Comparison of ENCODE assay signal across 9 cellular contexts in the genomic region with DNA sequence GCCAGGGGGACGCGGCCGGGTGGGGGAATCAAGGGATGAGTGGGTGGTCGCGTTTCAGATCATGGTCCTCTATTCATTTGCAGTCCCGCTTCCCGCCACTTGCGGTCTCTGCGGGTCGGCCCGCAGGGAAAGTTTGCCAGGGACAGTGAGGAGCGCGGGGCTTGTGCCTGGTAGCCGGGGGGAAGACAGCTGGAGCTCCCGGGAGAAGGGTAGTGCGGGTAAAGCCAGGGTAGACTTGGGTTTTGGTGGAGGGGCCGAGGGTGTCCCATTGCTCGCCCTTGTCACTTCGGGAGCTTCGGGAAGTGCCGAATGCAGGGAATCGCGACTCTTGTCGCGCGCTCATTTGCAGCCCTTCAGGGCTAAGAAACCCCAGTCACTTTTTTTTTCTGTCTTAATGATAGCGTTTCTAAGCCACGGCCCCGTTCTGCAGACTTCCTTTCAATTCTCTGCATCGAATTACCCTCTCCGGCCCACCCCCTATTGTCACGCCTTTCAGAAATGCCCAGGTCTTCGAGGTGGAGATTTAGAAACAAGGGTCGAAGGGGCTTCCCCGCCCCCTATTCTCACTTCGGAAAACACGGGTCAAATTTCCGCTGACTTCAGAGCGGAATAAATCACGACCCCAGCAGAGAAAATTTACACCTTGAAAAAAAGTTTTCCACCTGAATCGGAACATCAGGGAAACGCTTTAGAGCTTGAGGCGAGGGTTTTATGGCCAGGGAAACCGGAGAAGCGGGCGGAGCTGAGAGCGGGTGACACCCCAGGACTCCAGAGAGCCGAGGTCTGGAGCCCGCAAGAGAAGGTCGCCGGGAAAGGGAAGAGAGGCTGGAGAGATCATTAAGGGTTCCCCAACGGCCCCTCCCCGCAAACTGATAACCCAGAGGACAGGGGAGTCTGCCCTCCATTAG. TPM values are rescaled to one million over a fixed set of nuclear protein-coding genes. Genes with fewer than 3 reads are reported as not detected.
A peak's percentile ranks its signal among the peaks of the same experiment; 100 is the strongest.
DNase-seq lines count a peak whose midpoint lies in the region; ATAC-seq and TF ChIP-seq lines count a peak whose summit lies in the region.
"Had no signal": no experiment of that assay in that cellular context is flagged by ENCODE, and none has a peak within 500 bp of the region (broad histone marks: within the 10 kb centered on the region; RNA-seq: fewer than 3 reads in every experiment).

No MANE protein-coding gene starts in this region.

- CTCF ChIA-PET in activated naive CD4-positive, alpha-beta T cell treated with anti-CD3 and anti-CD28 coated beads, Interleukin-2, amount 10 ng/mL, durations not matched to agents 7 days and 5 days (lab: Charles Lee), result no interaction called here

- H3K27me3 Mint-ChIP-seq in activated naive CD4-positive, alpha-beta T cell treated with anti-CD3 and anti-CD28 coated beads, Interleukin-2, amount 10 ng/mL, durations not matched to agents 7 days and 5 days, result peaks cover 78% of the 10 kb centered on the region

- H3K9me3 Mint-ChIP-seq in activated naive CD4-positive, alpha-beta T cell treated with anti-CD3 and anti-CD28 coated beads, Interleukin-2, amount 10 ng/mL, durations not matched to agents 7 days and 5 days, result no peaks in the 10 kb centered on the region

- ATAC-seq in lower lobe of right lung, result peak; percentile 11 to 14
- no peak for ATAC-seq in GM21576 (IDR thresholded peaks at IDR 0.05; ENCODE audit: unreplicated experiment)

- H3K36me3 ChIP-seq in lower lobe of right lung (no peaks in the 10 kb centered on the region), vagina (no peaks in the 10 kb centered on the region)
- H3K36me3 ChIP-seq: SJSA1 had no signal

- TF ChIP-seq POLR2A in vagina (IDR thresholded peaks at IDR 0.05), result no peak

- H3K27ac Mint-ChIP-seq in activated naive CD4-positive, alpha-beta T cell treated with anti-CD3 and anti-CD28 coated beads, Interleukin-2, amount 10 ng/mL, durations not matched to agents 7 days and 5 days, result no peak overlapping the region

- H3K4me3 ChIP-seq in astrocyte of the spinal cord (ENCODE audit: low read depth, low read length) (peak overlapping the region; percentile 43), lower lobe of right lung (peak overlapping the region; percentile 57), vagina (peak overlapping the region; percentile 40 to 41)

- peak overlapping the region; percentile 69 for H3K4me3 Mint-ChIP-seq in activated naive CD4-positive, alpha-beta T cell treated with anti-CD3 and anti-CD28 coated beads, Interleukin-2, amount 10 ng/mL, durations not matched to agents 7 days and 5 days

- peaks cover 28% of the 10 kb centered on the region for H3K4me1 ChIP-seq in lower lobe of right lung
- peaks cover 28% of the 10 kb centered on the region for H3K4me1 ChIP-seq in vagina
- H3K4me1 ChIP-seq: SJSA1 had no signal

- no peak for DNase-seq in activated naive CD4-positive, alpha-beta T cell treated with anti-CD3 and anti-CD28 coated beads, Interleukin-2, amount 10 ng/mL, durations not matched to agents 7 days and 5 days
- no peak for DNase-seq in activated naive CD4-positive, alpha-beta T cell treated with anti-CD3 and anti-CD28 coated beads, Interleukin-2, amount 50 U/mL, for 16 hours
- DNase-seq in astrocyte of the spinal cord (ENCODE audit: low read depth, low spot score), result peak; percentile 13
- DNase-seq in lower lobe of right lung, result no peak
- DNase-seq in vagina (ENCODE audit: extremely low spot score in 2 of 2), result no peak
- no peak for DNase-seq in epidermal melanocyte (ENCODE audit: insufficient read length, low spot score)
- no peak for DNase-seq in hepatic stellate cell (ENCODE audit: low spot score)

- intact Hi-C loops in lower lobe of right lung (cut with DNase I), result no loop called here
- intact Hi-C loops in vagina (cut with DNase I), result no loop called here

- peaks cover 45% of the 10 kb centered on the region for H3K27me3 ChIP-seq in lower lobe of right lung (ENCODE audit: low read depth)
- no peaks in the 10 kb centered on the region for H3K27me3 ChIP-seq in vagina

- H3K27ac ChIP-seq in lower lobe of right lung (no peak overlapping the region), vagina (no peak overlapping the region)
- H3K27ac ChIP-seq: SJSA1 had no signal

- in situ Hi-C loops in astrocyte of the spinal cord (cut with HindIII; ENCODE audit: low sequenced_read_pairs), result no loop called here

- peaks cover 29% of the 10 kb centered on the region for H3K4me1 Mint-ChIP-seq in activated naive CD4-positive, alpha-beta T cell treated with anti-CD3 and anti-CD28 coated beads, Interleukin-2, amount 10 ng/mL, durations not matched to agents 7 days and 5 days

- H3K36me3 Mint-ChIP-seq in activated naive CD4-positive, alpha-beta T cell treated with anti-CD3 and anti-CD28 coated beads, Interleukin-2, amount 10 ng/mL, durations not matched to agents 7 days and 5 days, result no peaks in the 10 kb centered on the region

- TF ChIP-seq CTCF in astrocyte of the spinal cord (IDR thresholded peaks at IDR 0.05; ENCODE audit: low read depth, low read length), result no peak
- TF ChIP-seq CTCF in lower lobe of right lung (IDR thresholded peaks at IDR 0.05), result no peak
- no peak for TF ChIP-seq CTCF in vagina (IDR thresholded peaks at IDR 0.05)

- no peaks in the 10 kb centered on the region for H3K9me3 ChIP-seq in lower lobe of right lung
- no peaks in the 10 kb centered on the region for H3K9me3 ChIP-seq in vagina
- H3K9me3 ChIP-seq: SJSA1 had no signal

RNA-seq across cellular contexts. Expression of a gene that starts 1.4 kb away (rescaled TPM):
- 3.7 TPM for total RNA-seq in lower lobe of right lung
- total RNA-seq in vagina, result 4.4 TPM
